24 cellular contexts compared by ENCODE assay signal in genomic region chr15:40809051-40809450, GRCh38. TPM values are rescaled to one million over a fixed set of nuclear protein-coding genes. Genes with fewer than 3 reads are reported as not detected.
DNase-seq lines count a peak whose midpoint lies in the region; ATAC-seq and TF ChIP-seq lines count a peak whose summit lies in the region.
"Had no signal": no experiment of that assay in that cellular context is flagged by ENCODE, and none has a peak within 500 bp of the region (broad histone marks: within the 10 kb centered on the region; RNA-seq: fewer than 3 reads in every experiment).

No MANE protein-coding gene starts in this region.

- no peak for DNase-seq in CD4-positive, CD25-positive, alpha-beta regulatory T cell
- DNase-seq in GM23338 (ENCODE audit: low spot score) (no peak), NAMALWA (ENCODE audit: low spot score) (no peak), HT-29 (ENCODE audit: low spot score) (no peak), hepatic stellate cell (ENCODE audit: low spot score) (no peak), HFFc6 (no peak)
- DNase-seq in activated CD8-positive, alpha-beta T cell treated with anti-CD3 and anti-CD28 coated beads, Interleukin-2, amount 10 ng/mL, durations not matched to agents 7 days and 5 days: no peak
- no peak for DNase-seq in naive thymus-derived CD8-positive, alpha-beta T cell
- DNase-seq: activated CD4-positive, alpha-beta memory T cell treated with anti-CD3 and anti-CD28 coated beads for 36 hours; Caco-2; left lung; NCI-H1436 treated with DMSO at 0.1 percent for 48 hours; NCI-H2171 treated with DMSO at 0.1 percent for 48 hours; NCI-H82; stimulated activated naive CD8-positive, alpha-beta T cell treated with anti-CD3 and anti-CD28 coated beads, Interleukin-15, amount 100 ng/mL, for 72 hours; trophoblast cell had no signal

- no peak overlapping the region for H3K4me3 ChIP-seq in CD4-positive, CD25-positive, alpha-beta regulatory T cell (ENCODE audit: low read depth, low read length)
- no peak overlapping the region for H3K4me3 ChIP-seq in GM23338
- H3K4me3 ChIP-seq: cardiac muscle cell had no signal

- H3K27me3 Mint-ChIP-seq in CD4-positive, CD25-positive, alpha-beta regulatory T cell: no peaks in the 10 kb centered on the region
- H3K27me3 Mint-ChIP-seq in GM23338 (ENCODE audit: insufficient read depth, low read depth, poor library complexity) (peaks cover 13% of the 10 kb centered on the region), HFFc6 (ENCODE audit: insufficient read depth) (no peaks in the 10 kb centered on the region; the same call in 1 of the 2 replicates)
- H3K27me3 Mint-ChIP-seq in activated CD8-positive, alpha-beta T cell treated with anti-CD3 and anti-CD28 coated beads, Interleukin-2, amount 10 ng/mL, durations not matched to agents 7 days and 5 days (ENCODE audit: low read depth): no peaks in the 10 kb centered on the region
- no peaks in the 10 kb centered on the region for H3K27me3 Mint-ChIP-seq in naive thymus-derived CD8-positive, alpha-beta T cell
- H3K27me3 Mint-ChIP-seq: activated CD4-positive, alpha-beta memory T cell treated with anti-CD3 and anti-CD28 coated beads for 36 hours; stimulated activated naive CD8-positive, alpha-beta T cell treated with anti-CD3 and anti-CD28 coated beads, Interleukin-15, amount 100 ng/mL, for 72 hours had no signal

- H4K20me1 ChIP-seq in GM23338 (replicated peaks; ENCODE audit: insufficient read depth): no peaks in the 10 kb centered on the region

- no peak for ATAC-seq in CD4-positive, CD25-positive, alpha-beta regulatory T cell (ENCODE audit: low read depth in 2 of 2)
- no peak for ATAC-seq in GM23338
- ATAC-seq in activated CD8-positive, alpha-beta T cell treated with anti-CD3 and anti-CD28 coated beads, Interleukin-2, amount 10 ng/mL, durations not matched to agents 7 days and 5 days: no peak
- ATAC-seq in naive thymus-derived CD8-positive, alpha-beta T cell: no peak
- ATAC-seq: left lung; sciatic nerve; stimulated activated naive CD8-positive, alpha-beta T cell treated with anti-CD3 and anti-CD28 coated beads, Interleukin-15, amount 100 ng/mL, for 72 hours had no signal

- H3K4me1 Mint-ChIP-seq in CD4-positive, CD25-positive, alpha-beta regulatory T cell: peaks cover 5 to 31% (median 19%) of the 10 kb centered on the region in 4 donors
- peaks cover 16% of the 10 kb centered on the region for H3K4me1 Mint-ChIP-seq in GM23338
- H3K4me1 Mint-ChIP-seq in activated CD8-positive, alpha-beta T cell treated with anti-CD3 and anti-CD28 coated beads, Interleukin-2, amount 10 ng/mL, durations not matched to agents 7 days and 5 days (ENCODE audit: low read depth): peaks cover 20% of the 10 kb centered on the region
- peaks cover 11 to 25% (median 22%) of the 10 kb centered on the region in 4 donors for H3K4me1 Mint-ChIP-seq in naive thymus-derived CD8-positive, alpha-beta T cell
- H3K4me1 Mint-ChIP-seq in HFFc6 (ENCODE audit: low read depth): peaks cover 18% of the 10 kb centered on the region

- H3K4me3 Mint-ChIP-seq in CD4-positive, CD25-positive, alpha-beta regulatory T cell: peak overlapping the region in 3 of 4 donors; percentile 11 to 71 (median 56)
- H3K4me3 Mint-ChIP-seq in GM23338: no peak overlapping the region
- H3K4me3 Mint-ChIP-seq in activated CD8-positive, alpha-beta T cell treated with anti-CD3 and anti-CD28 coated beads, Interleukin-2, amount 10 ng/mL, durations not matched to agents 7 days and 5 days: peak overlapping the region; percentile 94
- peak overlapping the region in 6 of 10 donors; percentile 4 to 99 (median 30) for H3K4me3 Mint-ChIP-seq in naive thymus-derived CD8-positive, alpha-beta T cell
- H3K4me3 Mint-ChIP-seq in HFFc6: no peak overlapping the region

- no peak overlapping the region for H2AFZ ChIP-seq in GM23338

- H3K27ac ChIP-seq in CD4-positive, CD25-positive, alpha-beta regulatory T cell (ENCODE audit: insufficient read depth, low read length, poor library complexity, severe bottlenecking): no peak overlapping the region
- no peak overlapping the region for H3K27ac ChIP-seq in GM23338 (ENCODE audit: low read depth)
- H3K27ac ChIP-seq: cardiac muscle cell, left lung had no signal

- peaks cover 16% of the 10 kb centered on the region for H3K4me1 ChIP-seq in CD4-positive, CD25-positive, alpha-beta regulatory T cell (ENCODE audit: control insufficient read depth, insufficient read depth, low read length, poor library complexity, severe bottlenecking)
- H3K4me1 ChIP-seq in GM23338 (ENCODE audit: insufficient read depth): peaks cover 8% of the 10 kb centered on the region; the same call in 1 of the 2 replicates

- H3K36me3 Mint-ChIP-seq in CD4-positive, CD25-positive, alpha-beta regulatory T cell: peaks cover 21% of the 10 kb centered on the region
- H3K36me3 Mint-ChIP-seq in GM23338 (ENCODE audit: low read depth) (no peaks in the 10 kb centered on the region; the same call in 2 of the 3 replicates), HFFc6 (ENCODE audit: low read depth) (peaks cover 4% of the 10 kb centered on the region)
- peaks cover 20% of the 10 kb centered on the region for H3K36me3 Mint-ChIP-seq in activated CD8-positive, alpha-beta T cell treated with anti-CD3 and anti-CD28 coated beads, Interleukin-2, amount 10 ng/mL, durations not matched to agents 7 days and 5 days (ENCODE audit: low read depth)
- H3K36me3 Mint-ChIP-seq in naive thymus-derived CD8-positive, alpha-beta T cell: peaks cover 0 to 27% (median 7%) of the 10 kb centered on the region in 3 donors

- H3K36me3 ChIP-seq in CD4-positive, CD25-positive, alpha-beta regulatory T cell (ENCODE audit: control insufficient read depth, insufficient read depth, low read length): peaks cover 14% of the 10 kb centered on the region
- no peaks in the 10 kb centered on the region for H3K36me3 ChIP-seq in GM23338 (ENCODE audit: insufficient read depth)
- H3K36me3 ChIP-seq: cardiac muscle cell had no signal

- H3F3A ChIP-seq in GM23338 (replicated peaks; ENCODE audit: low read depth): peaks cover 8% of the 10 kb centered on the region; the same call in 1 of the 2 replicates

- H3K9me3 Mint-ChIP-seq in CD4-positive, CD25-positive, alpha-beta regulatory T cell: no peaks in the 10 kb centered on the region
- H3K9me3 Mint-ChIP-seq in GM23338 (no peaks in the 10 kb centered on the region), HFFc6 (no peaks in the 10 kb centered on the region)
- H3K9me3 Mint-ChIP-seq in activated CD8-positive, alpha-beta T cell treated with anti-CD3 and anti-CD28 coated beads, Interleukin-2, amount 10 ng/mL, durations not matched to agents 7 days and 5 days (ENCODE audit: insufficient read depth): no peaks in the 10 kb centered on the region
- no peaks in the 10 kb centered on the region for H3K9me3 Mint-ChIP-seq in naive thymus-derived CD8-positive, alpha-beta T cell
- H3K9me3 Mint-ChIP-seq: activated CD4-positive, alpha-beta memory T cell treated with anti-CD3 and anti-CD28 coated beads for 36 hours; stimulated activated naive CD8-positive, alpha-beta T cell treated with anti-CD3 and anti-CD28 coated beads, Interleukin-15, amount 100 ng/mL, for 72 hours had no signal

- TF ChIP-seq CTCF in GM23338 (conservative IDR thresholded peaks at IDR 0.05; ENCODE audit: low read depth in 2 of 2) (no peak), HFFc6 (IDR thresholded peaks at IDR 0.05) (no peak)

- H3K79me2 ChIP-seq in GM23338 (replicated peaks; ENCODE audit: insufficient read depth): peaks cover 19% of the 10 kb centered on the region

- H3K4me2 ChIP-seq in GM23338: no peak overlapping the region

- H3K9me2 ChIP-seq in GM23338 (ENCODE audit: insufficient read depth): no peaks in the 10 kb centered on the region

- CTCF ChIA-PET in activated CD8-positive, alpha-beta T cell treated with anti-CD3 and anti-CD28 coated beads, Interleukin-2, amount 10 ng/mL, durations not matched to agents 7 days and 5 days (lab: Charles Lee): interaction anchor here (0.8 kb wide), 1 partner anchor 49 kb away, joined by 3 read pairs; no protein-coding TSS in a partner anchor

- H3K27ac Mint-ChIP-seq in CD4-positive, CD25-positive, alpha-beta regulatory T cell: no peak overlapping the region
- H3K27ac Mint-ChIP-seq in GM23338 (0 out of 2 replicates have a peak overlapping the region, but pooled peaks have one; percentile 46), HFFc6 (no peak overlapping the region)
- no peak overlapping the region for H3K27ac Mint-ChIP-seq in activated CD8-positive, alpha-beta T cell treated with anti-CD3 and anti-CD28 coated beads, Interleukin-2, amount 10 ng/mL, durations not matched to agents 7 days and 5 days
- no peak overlapping the region for H3K27ac Mint-ChIP-seq in naive thymus-derived CD8-positive, alpha-beta T cell
- H3K27ac Mint-ChIP-seq: activated CD4-positive, alpha-beta memory T cell treated with anti-CD3 and anti-CD28 coated beads for 36 hours; stimulated activated naive CD8-positive, alpha-beta T cell treated with anti-CD3 and anti-CD28 coated beads, Interleukin-15, amount 100 ng/mL, for 72 hours had no signal

- H3K27me3 ChIP-seq in CD4-positive, CD25-positive, alpha-beta regulatory T cell (ENCODE audit: control insufficient read depth, insufficient read depth, low read length): no peaks in the 10 kb centered on the region
- H3K27me3 ChIP-seq in GM23338 (ENCODE audit: insufficient read depth): no peaks in the 10 kb centered on the region
- H3K27me3 ChIP-seq: cardiac muscle cell, left lung had no signal

- POLR2A ChIA-PET in activated CD8-positive, alpha-beta T cell treated with anti-CD3 and anti-CD28 coated beads, Interleukin-2, amount 10 ng/mL, durations not matched to agents 7 days and 5 days (lab: Charles Lee): interaction anchor here (1.0 kb wide), 1 partner anchor 114 kb away, joined by 3 read pairs; the partner anchor contains the start of gene RAD51
- POLR2A ChIA-PET in naive thymus-derived CD8-positive, alpha-beta T cell (lab: Charles Lee): no interaction called here

- H3K9me3 ChIP-seq in CD4-positive, CD25-positive, alpha-beta regulatory T cell (ENCODE audit: control insufficient read depth in 2 of 2, low read length in 2 of 2): no peaks in the 10 kb centered on the region
- H3K9me3 ChIP-seq: Caco-2, left lung had no signal

RNA-seq across cellular contexts. Expression of gene DNAJC17, which starts 1.8 kb away (rescaled TPM):
- 32.6 TPM for total RNA-seq in CD4-positive, CD25-positive, alpha-beta regulatory T cell
- 10 to 100 TPM; 23.7 to 32.7 (median 29.4) TPM for polyA plus RNA-seq in CD4-positive, CD25-positive, alpha-beta regulatory T cell
- 23.0 and 35.0 TPM in 2 replicates for total RNA-seq in GM23338 (2014; rRNA removed; shearing (Covaris generic))
- polyA plus RNA-seq in GM23338 (2016; fragmentation: Nextera tagmentation; extraction: Ambion mirVana): 77.6 and 81.6 TPM in 2 replicates
- 10 to 100 TPM; 42.9 to 47.2 TPM for total RNA-seq in activated CD8-positive, alpha-beta T cell treated with anti-CD3 and anti-CD28 coated beads, Interleukin-2, amount 10 ng/mL, durations not matched to agents 7 days and 5 days
- 10 to 100 TPM; 37.6 to 38.4 TPM for total RNA-seq in naive thymus-derived CD8-positive, alpha-beta T cell
- polyA plus RNA-seq in naive thymus-derived CD8-positive, alpha-beta T cell: 10 to 100 TPM; 17.5 to 37.5 (median 31.3) TPM
- 47.9 and 53.5 TPM in 2 replicates for total RNA-seq in HT-29 (2014; rRNA removed; shearing (Covaris generic))
- total RNA-seq in HFFc6 (2021; fragmentation: NEBNext Ultra II Directional; extraction: Animal tissue kit (Norgen Biotek cat#: 25700)): 10 to 100 TPM; 25.9 to 39.9 (median 29.6) TPM

RNA-seq across cellular contexts. Expression of gene ZFYVE19, which starts 2.2 kb away (rescaled TPM):
- total RNA-seq in CD4-positive, CD25-positive, alpha-beta regulatory T cell: 24.4 TPM
- polyA plus RNA-seq in CD4-positive, CD25-positive, alpha-beta regulatory T cell: 10 to 100 TPM; 14.5 to 17.3 (median 15.7) TPM
- total RNA-seq in GM23338 (2014; rRNA removed; shearing (Covaris generic)): 22.7 and 23.5 TPM in 2 replicates
- polyA plus RNA-seq in GM23338 (2016; fragmentation: Nextera tagmentation; extraction: Ambion mirVana): 8.5 and 9.8 TPM in 2 replicates
- 10 to 100 TPM; 29.4 to 35.6 TPM for total RNA-seq in activated CD8-positive, alpha-beta T cell treated with anti-CD3 and anti-CD28 coated beads, Interleukin-2, amount 10 ng/mL, durations not matched to agents 7 days and 5 days
- 10 to 100 TPM; 28.9 to 33.8 TPM for total RNA-seq in naive thymus-derived CD8-positive, alpha-beta T cell
- polyA plus RNA-seq in naive thymus-derived CD8-positive, alpha-beta T cell: 10 to 100 TPM; 13.2 to 15.5 (median 13.8) TPM
- total RNA-seq in HT-29 (2014; rRNA removed; shearing (Covaris generic)): 66.0 and 68.6 TPM in 2 replicates
- 10 to 100 TPM; 10.7 to 13.5 (median 12.1) TPM for total RNA-seq in HFFc6 (2021; fragmentation: NEBNext Ultra II Directional; extraction: Animal tissue kit (Norgen Biotek cat#: 25700))

RNA-seq across cellular contexts. Expression of gene PPP1R14D, which starts 19.5 kb away (rescaled TPM):
- total RNA-seq in CD4-positive, CD25-positive, alpha-beta regulatory T cell: not detected
- not detected for polyA plus RNA-seq in CD4-positive, CD25-positive, alpha-beta regulatory T cell
- not detected in 2 replicates for total RNA-seq in GM23338 (2014; rRNA removed; shearing (Covaris generic))
- polyA plus RNA-seq in GM23338 (2016; fragmentation: Nextera tagmentation; extraction: Ambion mirVana): not detected in 2 replicates
- total RNA-seq in activated CD8-positive, alpha-beta T cell treated with anti-CD3 and anti-CD28 coated beads, Interleukin-2, amount 10 ng/mL, durations not matched to agents 7 days and 5 days: not detected
- total RNA-seq in naive thymus-derived CD8-positive, alpha-beta T cell: not detected
- not detected for polyA plus RNA-seq in naive thymus-derived CD8-positive, alpha-beta T cell
- total RNA-seq in HT-29 (2014; rRNA removed; shearing (Covaris generic)): 2.5 and 6.1 TPM in 2 replicates
- total RNA-seq in HFFc6 (2021; fragmentation: NEBNext Ultra II Directional; extraction: Animal tissue kit (Norgen Biotek cat#: 25700)): not detected
- total RNA-seq: activated CD4-positive, alpha-beta memory T cell treated with anti-CD3 and anti-CD28 coated beads for 36 hours; cardiac muscle cell; dermis microvascular lymphatic vessel endothelial cell; epithelial cell of proximal tubule; HT1080; LHCN-M2; osteoblast; RPMI7951; sciatic nerve had no signal
- polyA plus RNA-seq: cardiac muscle cell had no signal

RNA-seq across cellular contexts. Expression of gene SPINT1, which starts 34.8 kb away (rescaled TPM):
- 2.1 TPM for total RNA-seq in CD4-positive, CD25-positive, alpha-beta regulatory T cell
- 1 to 10 TPM in 3 of 4 donors, under 1 TPM in 1; 0.63 to 1.9 (median 1.8) TPM for polyA plus RNA-seq in CD4-positive, CD25-positive, alpha-beta regulatory T cell
- 209 and 253 TPM in 2 replicates for total RNA-seq in GM23338 (2014; rRNA removed; shearing (Covaris generic))
- polyA plus RNA-seq in GM23338 (2016; fragmentation: Nextera tagmentation; extraction: Ambion mirVana): 38.6 and 41.3 TPM in 2 replicates
- 1 to 10 TPM; 3.1 to 4.3 TPM for total RNA-seq in activated CD8-positive, alpha-beta T cell treated with anti-CD3 and anti-CD28 coated beads, Interleukin-2, amount 10 ng/mL, durations not matched to agents 7 days and 5 days
- total RNA-seq in naive thymus-derived CD8-positive, alpha-beta T cell: under 1 TPM; 0.42 to 0.80 TPM
- under 1 TPM in 2 of 3 donors, not detected in 1; 0.11 to 0.16 TPM for polyA plus RNA-seq in naive thymus-derived CD8-positive, alpha-beta T cell
- 481 and 534 TPM in 2 replicates for total RNA-seq in HT-29 (2014; rRNA removed; shearing (Covaris generic))
- under 1 TPM in 5 of 6 experiments, not detected in 1; 0.14 to 0.51 (median 0.26) TPM for total RNA-seq in HFFc6 (2021; fragmentation: NEBNext Ultra II Directional; extraction: Animal tissue kit (Norgen Biotek cat#: 25700))
- total RNA-seq: LHCN-M2, RPMI7951 had no signal

RNA-seq across cellular contexts. Expression of gene C15orf62, which starts 39.3 kb away (rescaled TPM):
- 1.9 TPM for total RNA-seq in CD4-positive, CD25-positive, alpha-beta regulatory T cell
- under 1 TPM in 3 of 4 donors, not detected in 1; 0.17 to 0.30 (median 0.30) TPM for polyA plus RNA-seq in CD4-positive, CD25-positive, alpha-beta regulatory T cell
- total RNA-seq in GM23338 (2014; rRNA removed; shearing (Covaris generic)): 0.08 and 0.80 TPM in 2 replicates
- 0.16 and 0.68 TPM in 2 replicates for polyA plus RNA-seq in GM23338 (2016; fragmentation: Nextera tagmentation; extraction: Ambion mirVana)
- 1 to 10 TPM; 1.1 to 1.2 TPM for total RNA-seq in activated CD8-positive, alpha-beta T cell treated with anti-CD3 and anti-CD28 coated beads, Interleukin-2, amount 10 ng/mL, durations not matched to agents 7 days and 5 days
- 1 to 10 TPM; 2.0 to 2.2 TPM for total RNA-seq in naive thymus-derived CD8-positive, alpha-beta T cell
- polyA plus RNA-seq in naive thymus-derived CD8-positive, alpha-beta T cell: under 1 TPM in 1 of 3 donors, not detected in 2; 0.40 TPM
- 8.4 and 12.0 TPM in 2 replicates for total RNA-seq in HT-29 (2014; rRNA removed; shearing (Covaris generic))
- total RNA-seq in HFFc6 (2021; fragmentation: NEBNext Ultra II Directional; extraction: Animal tissue kit (Norgen Biotek cat#: 25700)): under 1 TPM in 2 of 6 experiments, not detected in 4; 0.14 to 0.20 TPM
- total RNA-seq: LHCN-M2, RPMI7951 had no signal

Comparison
In these comparisons a context has a peak if more than half of its experiments do, and no peak if none do; other contexts are left out.
1. H3K4me3 Mint-ChIP-seq: peak in CD4-positive, CD25-positive, alpha-beta regulatory T cell (3 of 4), activated CD8-positive, alpha-beta T cell treated with anti-CD3 and anti-CD28 coated beads, Interleukin-2, amount 10 ng/mL, durations not matched to agents 7 days and 5 days (single experiment) and naive thymus-derived CD8-positive, alpha-beta T cell (6 of 10); none in GM23338 (single experiment) and HFFc6 (single experiment).